8 cellular contexts compared by ENCODE assay signal in the genomic region with DNA sequence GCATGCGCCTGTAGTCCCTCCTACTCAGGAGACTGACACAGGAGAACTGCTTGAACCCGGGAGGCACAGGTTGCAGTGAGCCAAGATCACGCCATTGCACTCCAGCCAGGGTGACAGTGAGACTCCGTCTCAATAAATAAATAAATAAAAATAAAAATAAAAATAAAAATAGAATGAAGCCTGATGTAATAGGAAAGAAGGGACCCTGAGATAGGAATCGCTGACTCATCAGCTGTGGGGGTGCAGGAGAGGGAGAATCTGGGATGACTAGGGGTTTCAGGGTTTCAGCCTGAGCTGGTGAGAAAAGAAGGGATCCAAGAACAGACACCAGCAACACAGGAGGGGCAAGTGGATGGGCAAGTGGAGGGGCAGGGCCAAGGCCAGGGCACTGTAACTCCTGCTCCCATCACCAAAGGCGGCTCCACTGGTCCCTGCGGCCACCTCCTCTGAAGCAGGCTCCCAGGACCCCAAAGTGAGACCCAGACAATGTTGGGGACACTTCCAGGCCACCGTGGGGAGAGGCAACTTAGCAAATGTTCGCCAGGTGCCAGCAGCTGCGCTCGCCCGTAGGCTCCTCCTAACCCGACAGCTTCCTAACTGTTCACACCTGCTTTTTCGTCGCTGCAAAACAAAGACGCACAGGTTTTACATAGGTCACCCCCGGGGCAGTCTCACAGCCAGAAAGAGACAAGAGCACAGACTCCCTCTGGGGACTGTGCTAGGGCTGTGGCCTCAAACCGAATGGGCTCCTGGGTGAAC. TPM values are rescaled to one million over a fixed set of nuclear protein-coding genes. Genes with fewer than 3 reads are reported as not detected.
DNase-seq lines count a peak whose midpoint lies in the region; ATAC-seq and TF ChIP-seq lines count a peak whose summit lies in the region.

No MANE protein-coding gene starts in this region.

- H3K9ac ChIP-seq in rectal smooth muscle tissue (ENCODE audit: low read length): peak overlapping the region; percentile 70

- intact Hi-C loops in esophagus muscularis mucosa (cut with DNase I): loop anchor here (10.0 kb wide), 1 partner anchor 141 kb away; the partner anchor contains the start of gene USE1

- H3K4me1 ChIP-seq in esophagus muscularis mucosa (peaks cover 35 to 51% (median 44%) of the 10 kb centered on the region in 4 donors), rectal smooth muscle tissue (ENCODE audit: control insufficient read depth, insufficient read depth, low read length) (peaks cover 12% of the 10 kb centered on the region), foreskin keratinocyte (peaks cover 12% of the 10 kb centered on the region)

- H3K9me3 ChIP-seq in esophagus muscularis mucosa: no peaks in the 10 kb centered on the region

- H3K4me3 ChIP-seq in esophagus muscularis mucosa (peak overlapping the region; percentile 59 to 82 (median 72)), rectal smooth muscle tissue (ENCODE audit: low read length) (peak overlapping the region; percentile 93)

- TF ChIP-seq EP300 in esophagus muscularis mucosa (IDR thresholded peaks at IDR 0.05): no peak

- ATAC-seq in GM18909 (IDR thresholded peaks at IDR 0.05; ENCODE audit: poor library complexity, unreplicated experiment) (peak; percentile 12), foreskin keratinocyte (no peak)

- DNase-seq in A172 (ENCODE audit: low spot score) (peak; percentile 36), RPMI8226 (peak; percentile 85), esophagus muscularis mucosa (ENCODE audit: extremely low spot score) (no peak), foreskin keratinocyte (no peak), UCSD-AML1 (lab: John Stamatoyannopoulos, UW; ENCODE audit: unreplicated experiment) (no peak)
- DNase-seq in stimulated activated CD8-positive, alpha-beta memory T cell treated with anti-CD3 and anti-CD28 coated beads, Interleukin-4, amount 100 ng/mL, for 48 hours: no peak

- WGBS in esophagus muscularis mucosa: 43% methylated on average over 16 of the region's 18 CpGs

- H3K36me3 ChIP-seq in esophagus muscularis mucosa: peaks cover 0 to 20% (median 8%) of the 10 kb centered on the region in 4 donors
- peaks cover 2% of the 10 kb centered on the region for H3K36me3 ChIP-seq in rectal smooth muscle tissue (ENCODE audit: control insufficient read depth, insufficient read depth, low read length)

- TF ChIP-seq POLR2A in esophagus muscularis mucosa (IDR thresholded peaks at IDR 0.05; ENCODE audit: low read depth): no peak

- TF ChIP-seq CTCF in esophagus muscularis mucosa (IDR thresholded peaks at IDR 0.05): no peak
- no peak for TF ChIP-seq CTCF in foreskin keratinocyte (conservative IDR thresholded peaks at IDR 0.05)

- H3K27me3 ChIP-seq in esophagus muscularis mucosa (no peaks in the 10 kb centered on the region), rectal smooth muscle tissue (ENCODE audit: control insufficient read depth, insufficient read depth, low read length) (no peaks in the 10 kb centered on the region), foreskin keratinocyte (no peaks in the 10 kb centered on the region)

- H3K27ac ChIP-seq in esophagus muscularis mucosa (replicated peaks in 1 of 4) (peak overlapping the region in 1 of 4 donors; percentile 90), rectal smooth muscle tissue (ENCODE audit: low read depth, low read length) (no peak overlapping the region), foreskin keratinocyte (no peak overlapping the region)

RNA-seq across cellular contexts. Expression of gene HAUS8, which starts 1.2 kb away (rescaled TPM):
- total RNA-seq in A172 (2014; rRNA removed; shearing (Covaris generic)): 22.2 and 26.7 TPM in 2 replicates
- total RNA-seq in esophagus muscularis mucosa (1 to 10 TPM; 3.3 to 6.6 (median 4.6) TPM), foreskin keratinocyte (15.6 and 18.1 TPM in 2 replicates)
- 18.7 and 20.6 TPM in 2 replicates for polyA plus RNA-seq in foreskin keratinocyte

RNA-seq across cellular contexts. Expression of gene MYO9B, which starts 1.5 kb away (rescaled TPM):
- 37.6 and 43.8 TPM in 2 replicates for total RNA-seq in A172 (2014; rRNA removed; shearing (Covaris generic))
- total RNA-seq in esophagus muscularis mucosa (10 to 100 TPM; 52.6 to 73.3 (median 57.7) TPM), foreskin keratinocyte (41.3 and 48.6 TPM in 2 replicates)
- polyA plus RNA-seq in foreskin keratinocyte: 29.1 and 32.6 TPM in 2 replicates

RNA-seq across cellular contexts. Expression of gene CPAMD8, which starts 47.4 kb away (rescaled TPM):
- total RNA-seq in A172 (2014; rRNA removed; shearing (Covaris generic)): not detected in 2 replicates
- 10 to 100 TPM in 3 of 4 donors, 1 to 10 TPM in 1; 9.6 to 21.0 (median 13.0) TPM for total RNA-seq in esophagus muscularis mucosa
- total RNA-seq in foreskin keratinocyte: 0.17 and 0.25 TPM in 2 replicates
- polyA plus RNA-seq in foreskin keratinocyte: 0.12 and 0.25 TPM in 2 replicates

Comparison
In these comparisons a context has a peak if more than half of its experiments do, and no peak if none do; other contexts are left out.
1. DNase-seq: peak in A172 (single experiment) and RPMI8226 (single experiment); none in esophagus muscularis mucosa (single experiment), foreskin keratinocyte (0 of 2), UCSD-AML1 (single experiment) and stimulated activated CD8-positive, alpha-beta memory T cell treated with anti-CD3 and anti-CD28 coated beads, Interleukin-4, amount 100 ng/mL, for 48 hours (single experiment).